ENCODE assay signal across 9 cellular contexts in the genomic region with DNA sequence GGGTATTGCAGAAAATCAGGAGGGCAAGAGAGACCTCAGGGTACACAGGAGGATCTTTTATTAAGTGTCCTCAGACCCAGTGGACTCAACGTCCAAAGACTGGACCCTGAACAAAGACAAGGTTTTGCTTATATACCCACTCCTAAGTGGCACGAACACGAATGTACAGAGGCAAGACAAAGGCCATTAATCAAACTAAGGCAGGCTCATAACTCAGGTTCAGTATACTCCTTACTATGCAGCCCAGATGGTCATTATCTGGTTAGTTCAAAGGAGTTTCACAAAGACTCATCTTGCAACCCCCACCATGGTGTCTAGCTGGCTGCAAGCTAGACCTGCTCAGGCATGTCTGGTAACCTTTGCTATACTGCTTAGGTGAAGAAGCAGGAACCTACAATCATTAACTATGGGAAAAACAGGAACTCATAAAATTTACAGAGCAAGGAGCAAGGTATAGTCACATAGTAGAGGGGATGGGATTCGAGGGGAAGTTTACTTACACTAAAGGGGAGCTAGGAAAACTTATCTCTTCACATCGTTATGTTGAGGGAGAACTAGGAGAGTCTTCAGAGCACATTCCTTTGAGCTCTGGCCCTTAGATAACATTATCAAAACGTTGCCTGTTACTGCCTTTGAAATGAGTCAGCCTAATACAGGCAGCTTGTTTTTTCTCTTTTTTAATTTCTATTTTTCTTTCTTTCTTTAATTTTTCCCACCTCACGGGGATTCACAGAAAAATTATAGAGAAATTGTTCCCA. TPM values are rescaled to one million over a fixed set of nuclear protein-coding genes. Genes with fewer than 3 reads are reported as not detected.
DNase-seq lines count a peak whose midpoint lies in the region; ATAC-seq and TF ChIP-seq lines count a peak whose summit lies in the region.
"Had no signal": no experiment of that assay in that cellular context is flagged by ENCODE, and none has a peak within 500 bp of the region (broad histone marks: within the 10 kb centered on the region; RNA-seq: fewer than 3 reads in every experiment).

No MANE protein-coding gene starts in this region.

- H3K9me3 ChIP-seq in OCI-LY7 (ENCODE audit: low read length): no peaks in the 10 kb centered on the region

- CTCF ChIA-PET in OCI-LY7 (lab: Charles Lee; ENCODE audit: unreplicated experiment): interaction anchor here (0.6 kb wide), 1 partner anchor 120 kb away, joined by 4 read pairs; no protein-coding TSS in a partner anchor

- no peak overlapping the region for H3K4me2 ChIP-seq in OCI-LY7 (ENCODE audit: low read length)

- POLR2A ChIA-PET in OCI-LY7 (lab: Charles Lee): interaction anchor here (0.6 kb wide), 2 partner anchors 8 to 120 kb away, joined by 3 read pairs; no protein-coding TSS in a partner anchor

- no TSS peak for BruUV-seq in OCI-LY7 (replicated peaks; lab: Mats Ljungman, UMichigan)

- H3K36me3 ChIP-seq in OCI-LY7 (ENCODE audit: insufficient read depth, low read length): no peaks in the 10 kb centered on the region

- DNase-seq in epithelial cell of esophagus (ENCODE audit: low read depth) (peak; percentile 83), OCI-LY7 (ENCODE audit: low spot score) (no peak), HCEC 1CT (no peak), posterior cingulate gyrus (no peak)
- DNase-seq in stimulated activated CD4-positive, alpha-beta T cell treated with anti-CD3 and anti-CD28 coated beads, Interleukin-4, amount 100 ng/mL, for 1 hour: no peak

- no peaks in the 10 kb centered on the region for H3K9me2 ChIP-seq in OCI-LY7 (ENCODE audit: insufficient read depth, low read length)

- H3K4me1 ChIP-seq in OCI-LY7 (ENCODE audit: insufficient read depth, low read length, poor library complexity, severe bottlenecking): no peaks in the 10 kb centered on the region

- TF ChIP-seq CTCF in epithelial cell of esophagus (IDR thresholded peaks at IDR 0.05; ENCODE audit: insufficient read depth, low read depth, low read length, missing control alignments) (no peak), OCI-LY7 (conservative IDR thresholded peaks at IDR 0.05; ENCODE audit: low read length) (no peak)

- intact Hi-C loops in OCI-LY7 (cut with micrococcal nuclease; ENCODE audit: unreplicated experiment) (no loop called here), posterior cingulate gyrus (cut with DNase I) (no loop called here)

- H4K20me1 ChIP-seq in OCI-LY7 (ENCODE audit: insufficient read depth, low read length): no peaks in the 10 kb centered on the region

- no peaks in the 10 kb centered on the region for H3K79me2 ChIP-seq in OCI-LY7 (ENCODE audit: insufficient read depth, low read depth, low read length)

- ATAC-seq in GM18498 (IDR thresholded peaks at IDR 0.05; ENCODE audit: unreplicated experiment) (peak; percentile 93), GM21423 (IDR thresholded peaks at IDR 0.05; ENCODE audit: unreplicated experiment) (peak; percentile 96), HG03139 (IDR thresholded peaks at IDR 0.05; ENCODE audit: unreplicated experiment) (peak; percentile 91)

- H3K4me3 ChIP-seq in epithelial cell of esophagus (ENCODE audit: low read length): no peak overlapping the region
- no peak overlapping the region for H3K4me3 ChIP-seq in OCI-LY7 (ENCODE audit: low read depth, low read length, poor library complexity, severe bottlenecking)

- no peak overlapping the region for H2AFZ ChIP-seq in OCI-LY7 (ENCODE audit: low read length)

- no peak overlapping the region for H3K27ac ChIP-seq in OCI-LY7 (ENCODE audit: low read depth, low read length, poor library complexity, severe bottlenecking)
- H3K27ac ChIP-seq: C4-2B had no signal

RNA-seq across cellular contexts. Expression of a gene that starts 33.9 kb away (rescaled TPM):
- 0.05 TPM in 1 of 2 replicates, not detected in the other for total RNA-seq in OCI-LY7 (2014; rRNA removed; shearing (Covaris generic))
- total RNA-seq in OCI-LY7 (2022): not detected in 2 replicates
